ENCODE assay signal across 21 cellular contexts in the genomic region with DNA sequence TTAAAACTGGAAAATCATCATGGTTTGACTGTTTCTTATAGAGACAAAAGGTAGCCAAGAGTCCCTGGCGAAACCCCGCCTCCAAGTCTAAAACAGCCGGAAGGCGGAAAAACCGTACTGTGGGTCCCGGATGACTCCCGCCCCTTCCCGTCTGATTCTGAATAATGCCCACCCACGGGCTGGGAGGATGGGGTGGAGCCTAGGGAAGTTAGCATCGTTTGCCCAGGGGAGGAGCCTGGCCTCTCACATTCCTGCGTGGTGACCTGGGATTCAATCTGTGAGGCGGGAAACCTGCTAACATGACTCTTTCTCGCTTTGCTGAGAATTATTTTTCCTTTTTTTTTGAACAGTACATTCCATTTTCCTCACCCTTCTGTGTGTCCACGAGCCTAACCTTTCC.
"Had no signal": no experiment of that assay in that cellular context is flagged by ENCODE, and none has a peak within 500 bp of the region (broad histone marks: within the 10 kb centered on the region; RNA-seq: fewer than 3 reads in every experiment).

No MANE protein-coding gene starts in this region.

- DNase-seq: activated CD4-positive, alpha-beta memory T cell treated with anti-CD3 and anti-CD28 coated beads for 36 hours; activated CD4-positive, alpha-beta T cell treated with anti-CD3 and anti-CD28 coated beads for 36 hours; activated CD8-positive, alpha-beta memory T cell treated with anti-CD3 and anti-CD28 coated beads, Interleukin-2, amount 10 ng/mL, durations not matched to agents 7 days and 5 days; activated naive CD4-positive, alpha-beta T cell treated with Interleukin-2 at 50 U/mL for 16 hours; activated naive CD8-positive, alpha-beta T cell treated with anti-CD3 and anti-CD28 coated beads, Interleukin-2, amount 10 ng/mL, durations not matched to agents 7 days and 5 days; amygdala; dermis blood vessel endothelial cell; effector memory CD4-positive, alpha-beta T cell; left ventricle myocardium inferior; mammary epithelial cell; nephron progenitor cell; occipital lobe; retina; stimulated activated CD4-positive, alpha-beta T cell treated with anti-CD3 and anti-CD28 coated beads, Interleukin-2, amount 100 ng/mL, for 24 hours; stimulated activated naive CD4-positive, alpha-beta T cell treated with Interleukin-2 at 50 U/mL for 16 hours; uterus had no signal

- H3K79me2 ChIP-seq: hepatocyte had no signal

- H3K27me3 ChIP-seq: cardiac muscle cell, hepatocyte, tibial nerve, uterus had no signal

- ATAC-seq: activated CD4-positive, alpha-beta T cell treated with anti-CD3 and anti-CD28 coated beads for 36 hours; activated CD8-positive, alpha-beta memory T cell treated with anti-CD3 and anti-CD28 coated beads, Interleukin-2, amount 10 ng/mL, durations not matched to agents 7 days and 5 days; activated T-helper 17 cell treated with anti-CD3 and anti-CD28 coated beads, Interleukin-2, amount 50 U/mL, for 72 hours had no signal

- H3K27ac Mint-ChIP-seq: activated CD4-positive, alpha-beta memory T cell treated with anti-CD3 and anti-CD28 coated beads for 36 hours; activated CD4-positive, alpha-beta T cell treated with anti-CD3 and anti-CD28 coated beads for 36 hours; activated CD8-positive, alpha-beta memory T cell treated with anti-CD3 and anti-CD28 coated beads, Interleukin-2, amount 10 ng/mL, durations not matched to agents 7 days and 5 days; activated naive CD8-positive, alpha-beta T cell treated with anti-CD3 and anti-CD28 coated beads, Interleukin-2, amount 10 ng/mL, durations not matched to agents 7 days and 5 days; activated T-helper 17 cell treated with anti-CD3 and anti-CD28 coated beads, Interleukin-2, amount 50 U/mL, for 72 hours; nephron progenitor cell; T-helper 2 cell treated with Interferon-gamma antibody and Interleukin-4, amounts not matched to agents 5 μg/mL and 100 μg/mL, for 36 hours had no signal

- H3K9me3 Mint-ChIP-seq: activated CD4-positive, alpha-beta memory T cell treated with anti-CD3 and anti-CD28 coated beads for 36 hours; activated naive CD8-positive, alpha-beta T cell treated with anti-CD3 and anti-CD28 coated beads, Interleukin-2, amount 10 ng/mL, durations not matched to agents 7 days and 5 days; activated T-helper 17 cell treated with anti-CD3 and anti-CD28 coated beads, Interleukin-2, amount 50 U/mL, for 72 hours; nephron progenitor cell; T-helper 2 cell treated with Interferon-gamma antibody and Interleukin-4, amounts not matched to agents 5 μg/mL and 100 μg/mL, for 36 hours had no signal

- H3K27ac ChIP-seq: cardiac muscle cell, hepatocyte, left ventricle myocardium inferior, tibial nerve, uterus had no signal

- H3K4me1 Mint-ChIP-seq: activated CD4-positive, alpha-beta T cell treated with anti-CD3 and anti-CD28 coated beads for 36 hours; activated CD8-positive, alpha-beta memory T cell treated with anti-CD3 and anti-CD28 coated beads, Interleukin-2, amount 10 ng/mL, durations not matched to agents 7 days and 5 days; activated naive CD8-positive, alpha-beta T cell treated with anti-CD3 and anti-CD28 coated beads, Interleukin-2, amount 10 ng/mL, durations not matched to agents 7 days and 5 days; activated T-helper 17 cell treated with anti-CD3 and anti-CD28 coated beads, Interleukin-2, amount 50 U/mL, for 72 hours; nephron progenitor cell had no signal

- H3K4me2 ChIP-seq: hepatocyte had no signal

- H3K9me3 ChIP-seq: left ventricle myocardium inferior, tibial nerve, uterus had no signal

- H3K27me3 Mint-ChIP-seq: activated CD4-positive, alpha-beta memory T cell treated with anti-CD3 and anti-CD28 coated beads for 36 hours had no signal

- H2AFZ ChIP-seq: hepatocyte had no signal

- H3K4me1 ChIP-seq: left ventricle myocardium inferior, tibial nerve, uterus had no signal

- H3K36me3 Mint-ChIP-seq: activated CD4-positive, alpha-beta memory T cell treated with anti-CD3 and anti-CD28 coated beads for 36 hours; activated CD8-positive, alpha-beta memory T cell treated with anti-CD3 and anti-CD28 coated beads, Interleukin-2, amount 10 ng/mL, durations not matched to agents 7 days and 5 days; activated naive CD8-positive, alpha-beta T cell treated with anti-CD3 and anti-CD28 coated beads, Interleukin-2, amount 10 ng/mL, durations not matched to agents 7 days and 5 days had no signal

- H3K4me3 Mint-ChIP-seq: activated CD4-positive, alpha-beta memory T cell treated with anti-CD3 and anti-CD28 coated beads for 36 hours; activated CD4-positive, alpha-beta T cell treated with anti-CD3 and anti-CD28 coated beads for 36 hours; activated CD8-positive, alpha-beta memory T cell treated with anti-CD3 and anti-CD28 coated beads, Interleukin-2, amount 10 ng/mL, durations not matched to agents 7 days and 5 days; activated naive CD8-positive, alpha-beta T cell treated with anti-CD3 and anti-CD28 coated beads, Interleukin-2, amount 10 ng/mL, durations not matched to agents 7 days and 5 days; activated T-helper 17 cell treated with anti-CD3 and anti-CD28 coated beads, Interleukin-2, amount 50 U/mL, for 72 hours; nephron progenitor cell; T-helper 2 cell treated with Interferon-gamma antibody and Interleukin-4, amounts not matched to agents 5 μg/mL and 100 μg/mL, for 36 hours had no signal

- H3K36me3 ChIP-seq: cardiac muscle cell, left ventricle myocardium inferior, tibial nerve, uterus had no signal

- H3K4me3 ChIP-seq: cardiac muscle cell, hepatocyte, left ventricle myocardium inferior, tibial nerve, uterus had no signal
